17 cellular contexts compared by ENCODE assay signal in the genomic region with DNA sequence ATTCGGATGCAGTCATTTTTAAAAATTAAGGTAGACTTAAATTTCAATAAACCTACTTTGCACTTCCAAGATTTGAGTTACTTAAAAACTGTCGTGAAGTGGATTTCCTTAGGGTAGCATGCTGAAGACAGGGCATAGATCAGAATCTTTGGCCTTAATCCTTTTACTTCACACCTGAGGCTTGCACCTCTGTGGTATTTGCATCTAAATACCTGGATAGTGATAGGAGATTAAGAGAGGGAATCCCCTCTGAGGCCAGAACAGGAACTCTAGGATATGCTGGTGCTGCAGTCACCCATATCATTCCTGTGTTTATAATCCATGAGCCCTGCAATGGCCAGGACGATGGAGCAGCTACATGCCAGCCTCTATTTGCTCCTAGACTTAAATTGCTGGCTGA.
A peak's percentile ranks its signal among the peaks of the same experiment; 100 is the strongest.
DNase-seq lines count a peak whose midpoint lies in the region; ATAC-seq and TF ChIP-seq lines count a peak whose summit lies in the region.
"Had no signal": no experiment of that assay in that cellular context is flagged by ENCODE, and none has a peak within 500 bp of the region (broad histone marks: within the 10 kb centered on the region; RNA-seq: fewer than 3 reads in every experiment).

No MANE protein-coding gene starts in this region.

- H2AFZ ChIP-seq in ACC112 (ENCODE audit: low read length, unreplicated experiment) (peak overlapping the region; percentile 36), GM23338 (no peak overlapping the region)
- H2AFZ ChIP-seq: GM23248 had no signal

- ATAC-seq in GM23338 (peak; percentile 91), WTC11 (peak; percentile 95), HG03378 (IDR thresholded peaks at IDR 0.05; ENCODE audit: unreplicated experiment) (no peak), HG03097 (IDR thresholded peaks at IDR 0.05; ENCODE audit: low FRiP score, unreplicated experiment) (no peak)

- H3K27ac ChIP-seq in ACC112 (ENCODE audit: low read depth, low read length) (no peak overlapping the region), GM23338 (ENCODE audit: low read depth) (no peak overlapping the region)
- H3K27ac ChIP-seq: GM23248, HL-60 had no signal

- no peaks in the 10 kb centered on the region for H3K4me1 ChIP-seq in ACC112 (ENCODE audit: control insufficient read depth, insufficient read depth, low read length, unreplicated experiment)
- H3K4me1 ChIP-seq in GM23338 (ENCODE audit: insufficient read depth) = peaks cover 10% of the 10 kb centered on the region
- H3K4me1 ChIP-seq: BE2C had no signal

- H3K27me3 Mint-ChIP-seq in GM23338 (ENCODE audit: insufficient read depth, low read depth, poor library complexity) = no peaks in the 10 kb centered on the region
- H3K27me3 Mint-ChIP-seq in WTC11 (ENCODE audit: low read depth) = no peaks in the 10 kb centered on the region

- H3K4me3 ChIP-seq in ACC112 (ENCODE audit: low read depth, low read length) (no peak overlapping the region), GM23338 (no peak overlapping the region)
- H3K4me3 ChIP-seq: GM23248 had no signal

- no peaks in the 10 kb centered on the region for H4K20me1 ChIP-seq in GM23338 (replicated peaks; ENCODE audit: insufficient read depth)

- H3K27me3 ChIP-seq in ACC112 (ENCODE audit: insufficient read depth, low read length) = no peaks in the 10 kb centered on the region
- H3K27me3 ChIP-seq in GM23338 (ENCODE audit: insufficient read depth) = no peaks in the 10 kb centered on the region
- H3K27me3 ChIP-seq: BE2C had no signal

- CTCF ChIA-PET in WTC11 (lab: Charles Lee) = no interaction called here

- H3K9me2 ChIP-seq in GM23338 (ENCODE audit: insufficient read depth) = no peaks in the 10 kb centered on the region

- TF ChIP-seq CTCF in GM23338 (conservative IDR thresholded peaks at IDR 0.05; ENCODE audit: low read depth in 2 of 2) (no peak), WTC11 (IDR thresholded peaks at IDR 0.05) (no peak)

- H3K79me2 ChIP-seq in ACC112 (ENCODE audit: control insufficient read depth, insufficient read depth, low read length, unreplicated experiment) (no peaks in the 10 kb centered on the region), GM23338 (replicated peaks; ENCODE audit: insufficient read depth) (no peaks in the 10 kb centered on the region)

- no peaks in the 10 kb centered on the region for H3F3A ChIP-seq in GM23338 (replicated peaks; ENCODE audit: low read depth)

- POLR2A ChIA-PET in WTC11 (lab: Charles Lee) = no interaction called here

- no peaks in the 10 kb centered on the region for H3K9me3 Mint-ChIP-seq in GM23338
- H3K9me3 Mint-ChIP-seq in WTC11 = peaks cover 6% of the 10 kb centered on the region
- H3K9me3 Mint-ChIP-seq: CD8-positive, alpha-beta memory T cell; H9 had no signal

- H3K4me3 Mint-ChIP-seq in GM23338 (no peak overlapping the region), WTC11 (no peak overlapping the region)
- H3K4me3 Mint-ChIP-seq: CD4-positive, CD25-positive, alpha-beta regulatory T cell; CD8-positive, alpha-beta memory T cell; H9 had no signal

- H3K4me1 Mint-ChIP-seq in GM23338 (peaks cover 15% of the 10 kb centered on the region), WTC11 (peaks cover 18% of the 10 kb centered on the region)
- H3K4me1 Mint-ChIP-seq: CD4-positive, CD25-positive, alpha-beta regulatory T cell; CD8-positive, alpha-beta memory T cell had no signal

- no peaks in the 10 kb centered on the region for H3K36me3 Mint-ChIP-seq in GM23338 (ENCODE audit: low read depth)
- no peaks in the 10 kb centered on the region for H3K36me3 Mint-ChIP-seq in WTC11
- H3K36me3 Mint-ChIP-seq: CD4-positive, CD25-positive, alpha-beta regulatory T cell; CD8-positive, alpha-beta memory T cell had no signal

- H3K27ac Mint-ChIP-seq in GM23338 (no peak overlapping the region), WTC11 (no peak overlapping the region)
- H3K27ac Mint-ChIP-seq: CD4-positive, CD25-positive, alpha-beta regulatory T cell; CD8-positive, alpha-beta memory T cell; H9 had no signal

- DNase-seq in GM23338 (ENCODE audit: low spot score) (peak; percentile 30), WTC11 (ENCODE audit: low spot score) (no peak), iPS DF 19.7 (ENCODE audit: low read depth, low spot score) (peak; percentile 2), activated gamma-delta T cell (lab: John Stamatoyannopoulos, UW) (no peak), HCEC 1CT (no peak)
- DNase-seq: ACHN; BE2C; C1 segment of cervical spinal cord; CD4-positive, CD25-positive, alpha-beta regulatory T cell; CD8-positive, alpha-beta memory T cell; COR-L47; GM23248; H9 had no signal

- H3K36me3 ChIP-seq in ACC112 (ENCODE audit: insufficient read depth, low read length) (no peaks in the 10 kb centered on the region), GM23338 (ENCODE audit: insufficient read depth) (no peaks in the 10 kb centered on the region)
- H3K36me3 ChIP-seq: BE2C had no signal

- peak overlapping the region; percentile 55 for H3K4me2 ChIP-seq in GM23338

TF ChIP-seq in GM23338, 12 proteins besides CTCF, POLR2A, EP300 and RAD21 (continues in another document):
- TF ChIP-seq POLR2AphosphoS5 (IDR thresholded peaks at IDR 0.05; ENCODE audit: low read depth) = no peak

TF ChIP-seq in WTC11, 78 proteins besides CTCF, POLR2A, EP300 and RAD21:
- TF ChIP-seq ZNF138 (CRISPR knock-in tag; conservative IDR thresholded peaks at IDR 0.05) (no peak), FOXJ3 (CRISPR knock-in tag; IDR thresholded peaks at IDR 0.05; ENCODE audit: borderline replicate concordance) (no peak), SMAD3 (CRISPR knock-in tag; IDR thresholded peaks at IDR 0.05; ENCODE audit: borderline replicate concordance) (no peak), ZNF671 (CRISPR knock-in tag; IDR thresholded peaks at IDR 0.05) (no peak)
- TF ChIP-seq, protein P1, sequence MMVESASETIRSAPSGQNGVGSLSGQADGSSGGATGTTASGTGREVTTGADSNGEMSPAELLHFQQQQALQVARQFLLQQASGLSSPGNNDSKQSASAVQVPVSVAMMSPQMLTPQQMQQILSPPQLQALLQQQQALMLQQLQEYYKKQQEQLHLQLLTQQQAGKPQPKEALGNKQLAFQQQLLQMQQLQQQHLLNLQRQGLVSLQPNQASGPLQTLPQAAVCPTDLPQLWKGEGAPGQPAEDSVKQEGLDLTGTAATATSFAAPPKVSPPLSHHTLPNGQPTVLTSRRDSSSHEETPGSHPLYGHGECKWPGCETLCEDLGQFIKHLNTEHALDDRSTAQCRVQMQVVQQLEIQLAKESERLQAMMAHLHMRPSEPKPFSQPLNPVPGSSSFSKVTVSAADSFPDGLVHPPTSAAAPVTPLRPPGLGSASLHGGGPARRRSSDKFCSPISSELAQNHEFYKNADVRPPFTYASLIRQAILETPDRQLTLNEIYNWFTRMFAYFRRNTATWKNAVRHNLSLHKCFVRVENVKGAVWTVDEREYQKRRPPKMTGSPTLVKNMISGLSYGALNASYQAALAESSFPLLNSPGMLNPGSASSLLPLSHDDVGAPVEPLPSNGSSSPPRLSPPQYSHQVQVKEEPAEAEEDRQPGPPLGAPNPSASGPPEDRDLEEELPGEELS (CRISPR knock-in tag; IDR thresholded peaks at IDR 0.05) = no peak
- TF ChIP-seq, protein P2, sequence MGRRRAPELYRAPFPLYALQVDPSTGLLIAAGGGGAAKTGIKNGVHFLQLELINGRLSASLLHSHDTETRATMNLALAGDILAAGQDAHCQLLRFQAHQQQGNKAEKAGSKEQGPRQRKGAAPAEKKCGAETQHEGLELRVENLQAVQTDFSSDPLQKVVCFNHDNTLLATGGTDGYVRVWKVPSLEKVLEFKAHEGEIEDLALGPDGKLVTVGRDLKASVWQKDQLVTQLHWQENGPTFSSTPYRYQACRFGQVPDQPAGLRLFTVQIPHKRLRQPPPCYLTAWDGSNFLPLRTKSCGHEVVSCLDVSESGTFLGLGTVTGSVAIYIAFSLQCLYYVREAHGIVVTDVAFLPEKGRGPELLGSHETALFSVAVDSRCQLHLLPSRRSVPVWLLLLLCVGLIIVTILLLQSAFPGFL (CRISPR knock-in tag; IDR thresholded peaks at IDR 0.05; ENCODE audit: borderline replicate concordance) = no peak

Comparison
In these comparisons a context has a peak if more than half of its experiments do, and no peak if none do; other contexts are left out.
1. ATAC-seq: peak in GM23338 (single experiment) and WTC11 (single experiment); none in HG03378 (single experiment) and HG03097 (single experiment).
2. DNase-seq: peak in GM23338 (single experiment) and iPS DF 19.7 (single experiment); none in WTC11 (single experiment), activated gamma-delta T cell (single experiment) and HCEC 1CT (single experiment).